ENCODE assay signal across 8 cellular contexts in genomic region chr1:93081716-93082115, GRCh38. TPM values are rescaled to one million over a fixed set of nuclear protein-coding genes. Genes with fewer than 3 reads are reported as not detected.
DNase-seq lines count a peak whose midpoint lies in the region; ATAC-seq and TF ChIP-seq lines count a peak whose summit lies in the region.

No MANE protein-coding gene starts in this region.

- H3K4me1 Mint-ChIP-seq in MCF 10A (ENCODE audit: insufficient read depth, unreplicated experiment): peaks cover 12% of the 10 kb centered on the region
- H3K4me1 Mint-ChIP-seq in naive thymus-derived CD4-positive, alpha-beta T cell: peaks cover 44 to 79% (median 68%) of the 10 kb centered on the region in 7 donors

- CTCF ChIA-PET in MCF 10A (lab: Yijun Ruan, JAX): interaction anchor here (0.5 to 1.0 kb wide), 3 partner anchors 9 to 461 kb away, joined by 3 to 4 read pairs (median 3); no protein-coding TSS in a partner anchor
- CTCF ChIA-PET in naive thymus-derived CD4-positive, alpha-beta T cell (lab: Charles Lee): interaction anchor here (0.6 kb wide), 1 partner anchor 48 kb away, joined by 3 read pairs; no protein-coding TSS in a partner anchor

- H4K20me1 ChIP-seq in DND-41 (ENCODE audit: insufficient read depth, low read length): peaks cover 62% of the 10 kb centered on the region

- BruUV-seq in MCF 10A (replicated peaks; lab: Mats Ljungman, UMichigan): no TSS peak

- H3K27ac ChIP-seq in DND-41 (ENCODE audit: low read length) (peak overlapping the region; percentile 98), colonic mucosa (no peak overlapping the region)
- H3K27ac ChIP-seq in naive thymus-derived CD4-positive, alpha-beta T cell (ENCODE audit: low read depth, low read length): peak overlapping the region; percentile 93

- ATAC-seq in DND-41 (ENCODE audit: insufficient read depth, low read depth): no peak
- no peak for ATAC-seq in naive thymus-derived CD4-positive, alpha-beta T cell
- ATAC-seq in GM18907 (IDR thresholded peaks at IDR 0.05; ENCODE audit: unreplicated experiment): no peak

- H3K4me1 ChIP-seq in DND-41 (ENCODE audit: insufficient read depth, low read length) (peaks cover 64% of the 10 kb centered on the region), colonic mucosa (peaks cover 5% of the 10 kb centered on the region)
- peaks cover 16 to 22% of the 10 kb centered on the region in 2 donors for H3K4me1 ChIP-seq in naive thymus-derived CD4-positive, alpha-beta T cell (ENCODE audit: control insufficient read depth in 2 of 2, insufficient read depth in 2 of 2, low read length in 2 of 2)

- peaks cover 29% of the 10 kb centered on the region for H3K36me3 Mint-ChIP-seq in MCF 10A (ENCODE audit: insufficient read depth, unreplicated experiment)
- peaks cover 4 to 33% (median 29%) of the 10 kb centered on the region in 5 donors for H3K36me3 Mint-ChIP-seq in naive thymus-derived CD4-positive, alpha-beta T cell

- H3K36me3 ChIP-seq in DND-41 (ENCODE audit: insufficient read depth, low read length): peaks cover 56% of the 10 kb centered on the region
- H3K36me3 ChIP-seq in naive thymus-derived CD4-positive, alpha-beta T cell (ENCODE audit: control insufficient read depth in 2 of 3, insufficient read depth in 3 of 3, low read length in 3 of 3): peaks cover 3 to 15% (median 4%) of the 10 kb centered on the region in 3 experiments
- H3K36me3 ChIP-seq in colonic mucosa: no peaks in the 10 kb centered on the region

- peaks cover 11% of the 10 kb centered on the region for H3K9me3 ChIP-seq in DND-41 (ENCODE audit: insufficient read depth, low read length, severe bottlenecking)
- no peaks in the 10 kb centered on the region for H3K9me3 ChIP-seq in naive thymus-derived CD4-positive, alpha-beta T cell (ENCODE audit: control insufficient read depth in 2 of 3, low read length in 3 of 3)
- H3K9me3 ChIP-seq in colonic mucosa: no peaks in the 10 kb centered on the region

- H3K27me3 Mint-ChIP-seq in MCF 10A (ENCODE audit: insufficient read depth, unreplicated experiment): no peaks in the 10 kb centered on the region
- no peaks in the 10 kb centered on the region for H3K27me3 Mint-ChIP-seq in naive thymus-derived CD4-positive, alpha-beta T cell

- intact Hi-C loops in MCF 10A (cut with micrococcal nuclease): loop anchor here (2.0 to 5.0 kb wide), 2 partner anchors 223 to 266 kb away; partner anchors contain the start of gene DR1
- intact Hi-C loops in naive thymus-derived CD4-positive, alpha-beta T cell (cut with micrococcal nuclease): loop anchor here (2.0 to 5.0 kb wide), 6 partner anchors 36 to 547 kb away; no protein-coding TSS in a partner anchor
- intact Hi-C loops in colonic mucosa (cut with DNase I): no loop called here

- peak overlapping the region; percentile 99 for H3K4me3 Mint-ChIP-seq in MCF 10A (ENCODE audit: unreplicated experiment)
- peak overlapping the region; percentile 74 to 99 (median 97) for H3K4me3 Mint-ChIP-seq in naive thymus-derived CD4-positive, alpha-beta T cell

- peak overlapping the region; percentile 95 for H3K27ac Mint-ChIP-seq in MCF 10A (ENCODE audit: low read depth, unreplicated experiment)
- peak overlapping the region in 6 of 9 donors; percentile 8 to 90 (median 59) for H3K27ac Mint-ChIP-seq in naive thymus-derived CD4-positive, alpha-beta T cell

- H3K4me3 ChIP-seq in DND-41 (ENCODE audit: low read depth in 1 of 2, low read length in 2 of 2) (peak overlapping the region; percentile 78 to 80; a peak in 3 of 4 replicates), colonic mucosa (no peak overlapping the region)
- no peak overlapping the region for H3K4me3 ChIP-seq in naive thymus-derived CD4-positive, alpha-beta T cell (ENCODE audit: low read length)

- H3K27me3 ChIP-seq in DND-41 (ENCODE audit: insufficient read depth, low read length, poor library complexity) (no peaks in the 10 kb centered on the region), colonic mucosa (no peaks in the 10 kb centered on the region)
- no peaks in the 10 kb centered on the region for H3K27me3 ChIP-seq in naive thymus-derived CD4-positive, alpha-beta T cell (ENCODE audit: control insufficient read depth in 2 of 2, insufficient read depth in 2 of 2, low read length in 2 of 2)

- peak overlapping the region; percentile 91 for H3K9ac ChIP-seq in DND-41 (ENCODE audit: low read depth, low read length)
- H3K9ac ChIP-seq in colonic mucosa (ENCODE audit: low read depth in 2 of 2, low read length in 2 of 2): no peak overlapping the region

- no peak for DNase-seq in DND-41
- peak; percentile 80 for DNase-seq in M059J (ENCODE audit: low read depth)
- peak; percentile 55 for DNase-seq in MCF 10A (ENCODE audit: unreplicated experiment)
- no peak for DNase-seq in naive thymus-derived CD4-positive, alpha-beta T cell
- DNase-seq in colonic mucosa: no peak
- DNase-seq in NCI-H774 (lab: John Stamatoyannopoulos, UW): no peak
- no peak for DNase-seq in cortex of kidney (lab: John Stamatoyannopoulos, UW)

- POLR2A ChIA-PET in MCF 10A (lab: Yijun Ruan, JAX): interaction anchor here (0.6 to 3.8 kb wide), 11 partner anchors 10 to 1051 kb away, joined by 3 to 27 read pairs (median 5); partner anchors contain the start of genes DNTTIP2 and TMED5
- POLR2A ChIA-PET in naive thymus-derived CD4-positive, alpha-beta T cell (lab: Charles Lee): interaction anchor here (0.7 kb wide), 2 partner anchors 120 to 225 kb away, joined by 3 to 4 read pairs; no protein-coding TSS in a partner anchor

- H2AFZ ChIP-seq in DND-41 (ENCODE audit: low read depth, low read length): no peak overlapping the region

- H3K4me2 ChIP-seq in DND-41 (ENCODE audit: insufficient read depth, low read length): peak overlapping the region; percentile 65

- H3K9me3 Mint-ChIP-seq in MCF 10A (ENCODE audit: unreplicated experiment): no peaks in the 10 kb centered on the region
- H3K9me3 Mint-ChIP-seq in naive thymus-derived CD4-positive, alpha-beta T cell: peaks cover 0 to 4% (median 0%) of the 10 kb centered on the region in 11 donors

- TF ChIP-seq CTCF in DND-41 (IDR thresholded peaks at IDR 0.05; ENCODE audit: borderline replicate concordance, extremely low read depth, low read length, poor library complexity, severe bottlenecking): no peak
- TF ChIP-seq CTCF in MCF 10A (IDR thresholded peaks at IDR 0.05; ENCODE audit: unreplicated experiment): no peak
- no peak for TF ChIP-seq CTCF in colonic mucosa (IDR thresholded peaks at IDR 0.05)

- peaks cover 88% of the 10 kb centered on the region for H3K79me2 ChIP-seq in DND-41 (ENCODE audit: insufficient read depth, low read length)

RNA-seq across cellular contexts. Expression of gene MTF2, which starts 2.6 kb away (rescaled TPM):
- total RNA-seq in M059J (2014; rRNA removed; shearing (Covaris generic)): 17.7 and 23.6 TPM in 2 replicates
- total RNA-seq in MCF 10A (2022) (17.0 and 20.0 TPM in 2 replicates), colonic mucosa (10 to 100 TPM; 26.5 to 33.4 TPM)
- total RNA-seq in naive thymus-derived CD4-positive, alpha-beta T cell: 10 to 100 TPM; 35.3 to 63.1 (median 47.1) TPM
- 10 to 100 TPM; 75.9 to 77.9 TPM for polyA plus RNA-seq in naive thymus-derived CD4-positive, alpha-beta T cell

Comparison
In these comparisons a context has a peak if more than half of its experiments do, and no peak if none do; other contexts are left out.
1. DNase-seq: peak in M059J (single experiment) and MCF 10A (single experiment); none in DND-41 (single experiment), naive thymus-derived CD4-positive, alpha-beta T cell (0 of 9), colonic mucosa (single experiment), NCI-H774 (single experiment) and cortex of kidney (single experiment).
2. H3K4me3 ChIP-seq: peak in DND-41 (2 of 2); none in naive thymus-derived CD4-positive, alpha-beta T cell (single experiment) and colonic mucosa (single experiment).